In the genomic region with DNA sequence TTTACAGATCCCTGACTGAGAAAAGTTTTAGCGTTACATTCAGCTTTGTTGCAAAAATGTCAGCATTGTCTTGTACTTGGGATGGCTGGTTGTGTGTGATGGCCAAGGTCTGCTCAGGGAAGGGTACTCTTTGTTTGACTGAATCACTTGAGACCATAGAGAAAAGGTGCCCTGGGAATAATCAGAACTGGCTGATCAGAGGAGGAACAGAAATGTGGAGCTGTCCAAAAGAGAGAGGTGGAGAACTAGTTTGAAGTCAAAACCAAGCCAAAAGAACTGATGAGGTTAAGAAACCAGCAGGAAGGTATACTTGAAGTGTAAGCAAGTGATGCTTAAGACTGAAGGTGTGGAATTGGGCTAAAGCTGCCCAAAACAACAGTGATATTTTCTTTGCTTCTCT, we compare ENCODE assay signal across 1 cellular context.
TF ChIP-seq lines count a peak whose summit lies in the region.

No MANE protein-coding gene starts in this region.

TF ChIP-seq in HCT116, 20 proteins besides CTCF, POLR2A, EP300 and RAD21 (continued from another document):
- TF ChIP-seq, protein P1, sequence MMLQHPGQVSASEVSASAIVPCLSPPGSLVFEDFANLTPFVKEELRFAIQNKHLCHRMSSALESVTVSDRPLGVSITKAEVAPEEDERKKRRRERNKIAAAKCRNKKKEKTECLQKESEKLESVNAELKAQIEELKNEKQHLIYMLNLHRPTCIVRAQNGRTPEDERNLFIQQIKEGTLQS (IDR thresholded peaks at IDR 0.05) = no peak
- TF ChIP-seq YY1 (IDR thresholded peaks at IDR 0.05; ENCODE audit: extremely low read depth, insufficient replicate concordance, low read depth, low read length) (no peak), POLR2AphosphoS5 (IDR thresholded peaks at IDR 0.05; ENCODE audit: low read depth, low read length) (no peak), FOSL1 (IDR thresholded peaks at IDR 0.05; ENCODE audit: low read depth) (no peak), SIN3A (IDR thresholded peaks at IDR 0.05; ENCODE audit: low read depth) (no peak), ZNF274 (IDR thresholded peaks at IDR 0.05; ENCODE audit: low read depth, low read length) (no peak), CEBPB (IDR thresholded peaks at IDR 0.05; ENCODE audit: low read depth) (no peak), EZH2 (IDR thresholded peaks at IDR 0.05) (no peak)
- TF ChIP-seq, protein P2, sequence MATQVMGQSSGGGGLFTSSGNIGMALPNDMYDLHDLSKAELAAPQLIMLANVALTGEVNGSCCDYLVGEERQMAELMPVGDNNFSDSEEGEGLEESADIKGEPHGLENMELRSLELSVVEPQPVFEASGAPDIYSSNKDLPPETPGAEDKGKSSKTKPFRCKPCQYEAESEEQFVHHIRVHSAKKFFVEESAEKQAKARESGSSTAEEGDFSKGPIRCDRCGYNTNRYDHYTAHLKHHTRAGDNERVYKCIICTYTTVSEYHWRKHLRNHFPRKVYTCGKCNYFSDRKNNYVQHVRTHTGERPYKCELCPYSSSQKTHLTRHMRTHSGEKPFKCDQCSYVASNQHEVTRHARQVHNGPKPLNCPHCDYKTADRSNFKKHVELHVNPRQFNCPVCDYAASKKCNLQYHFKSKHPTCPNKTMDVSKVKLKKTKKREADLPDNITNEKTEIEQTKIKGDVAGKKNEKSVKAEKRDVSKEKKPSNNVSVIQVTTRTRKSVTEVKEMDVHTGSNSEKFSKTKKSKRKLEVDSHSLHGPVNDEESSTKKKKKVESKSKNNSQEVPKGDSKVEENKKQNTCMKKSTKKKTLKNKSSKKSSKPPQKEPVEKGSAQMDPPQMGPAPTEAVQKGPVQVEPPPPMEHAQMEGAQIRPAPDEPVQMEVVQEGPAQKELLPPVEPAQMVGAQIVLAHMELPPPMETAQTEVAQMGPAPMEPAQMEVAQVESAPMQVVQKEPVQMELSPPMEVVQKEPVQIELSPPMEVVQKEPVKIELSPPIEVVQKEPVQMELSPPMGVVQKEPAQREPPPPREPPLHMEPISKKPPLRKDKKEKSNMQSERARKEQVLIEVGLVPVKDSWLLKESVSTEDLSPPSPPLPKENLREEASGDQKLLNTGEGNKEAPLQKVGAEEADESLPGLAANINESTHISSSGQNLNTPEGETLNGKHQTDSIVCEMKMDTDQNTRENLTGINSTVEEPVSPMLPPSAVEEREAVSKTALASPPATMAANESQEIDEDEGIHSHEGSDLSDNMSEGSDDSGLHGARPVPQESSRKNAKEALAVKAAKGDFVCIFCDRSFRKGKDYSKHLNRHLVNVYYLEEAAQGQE (IDR thresholded peaks at IDR 0.05; ENCODE audit: low read depth) = no peak
- TF ChIP-seq, protein P3, sequence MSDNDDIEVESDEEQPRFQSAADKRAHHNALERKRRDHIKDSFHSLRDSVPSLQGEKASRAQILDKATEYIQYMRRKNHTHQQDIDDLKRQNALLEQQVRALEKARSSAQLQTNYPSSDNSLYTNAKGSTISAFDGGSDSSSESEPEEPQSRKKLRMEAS (IDR thresholded peaks at IDR 0.05) = no peak
- TF ChIP-seq, protein P4, sequence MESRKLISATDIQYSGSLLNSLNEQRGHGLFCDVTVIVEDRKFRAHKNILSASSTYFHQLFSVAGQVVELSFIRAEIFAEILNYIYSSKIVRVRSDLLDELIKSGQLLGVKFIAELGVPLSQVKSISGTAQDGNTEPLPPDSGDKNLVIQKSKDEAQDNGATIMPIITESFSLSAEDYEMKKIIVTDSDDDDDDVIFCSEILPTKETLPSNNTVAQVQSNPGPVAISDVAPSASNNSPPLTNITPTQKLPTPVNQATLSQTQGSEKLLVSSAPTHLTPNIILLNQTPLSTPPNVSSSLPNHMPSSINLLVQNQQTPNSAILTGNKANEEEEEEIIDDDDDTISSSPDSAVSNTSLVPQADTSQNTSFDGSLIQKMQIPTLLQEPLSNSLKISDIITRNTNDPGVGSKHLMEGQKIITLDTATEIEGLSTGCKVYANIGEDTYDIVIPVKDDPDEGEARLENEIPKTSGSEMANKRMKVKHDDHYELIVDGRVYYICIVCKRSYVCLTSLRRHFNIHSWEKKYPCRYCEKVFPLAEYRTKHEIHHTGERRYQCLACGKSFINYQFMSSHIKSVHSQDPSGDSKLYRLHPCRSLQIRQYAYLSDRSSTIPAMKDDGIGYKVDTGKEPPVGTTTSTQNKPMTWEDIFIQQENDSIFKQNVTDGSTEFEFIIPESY (IDR thresholded peaks at IDR 0.05; ENCODE audit: extremely low read depth, insufficient replicate concordance, low read length) = no peak
